In genomic region chr3:58466899-58467563, GRCh38 we compare ENCODE assay signal across 29 cellular contexts.
"Had no signal": no experiment of that assay in that cellular context is flagged by ENCODE, and none has a peak within 500 bp of the region (broad histone marks: within the 10 kb centered on the region; RNA-seq: fewer than 3 reads in every experiment).

No MANE protein-coding gene starts in this region.

- H3K36me3 Mint-ChIP-seq: activated naive CD4-positive, alpha-beta T cell treated with anti-CD3 and anti-CD28 coated beads, Interleukin-2, amount 50 U/mL, for 24 hours; activated naive CD8-positive, alpha-beta T cell treated with anti-CD3 and anti-CD28 coated beads, Interleukin-2, amount 10 ng/mL, durations not matched to agents 7 days and 5 days; brain had no signal

- H3K27ac ChIP-seq: KMS-11, VCaP had no signal

- H3K9ac ChIP-seq: KMS-11 had no signal

- H3K9me3 Mint-ChIP-seq: activated CD8-positive, alpha-beta T cell treated with anti-CD3 and anti-CD28 coated beads for 36 hours; activated naive CD4-positive, alpha-beta T cell treated with anti-CD3 and anti-CD28 coated beads, Interleukin-2, amount 50 U/mL, for 24 hours; activated naive CD8-positive, alpha-beta T cell treated with anti-CD3 and anti-CD28 coated beads, Interleukin-2, amount 10 ng/mL, durations not matched to agents 7 days and 5 days; activated T-cell treated with anti-CD3 and anti-CD28 coated beads, Interleukin-2, amount 50 U/mL, for 72 hours; activated T-helper 17 cell treated with anti-CD3 and anti-CD28 coated beads, Interleukin-2, amount 50 U/mL, for 72 hours; brain had no signal

- DNase-seq: activated CD4-positive, alpha-beta T cell treated with anti-CD3 and anti-CD28 coated beads for 1 hour; activated CD4-positive, alpha-beta T cell treated with anti-CD3 and anti-CD28 coated beads for 48 hours; activated CD4-positive, CD25-positive, alpha-beta regulatory T cell; activated CD8-positive, alpha-beta T cell treated with anti-CD3 and anti-CD28 coated beads for 36 hours; activated effector memory CD4-positive, alpha-beta T cell treated with anti-CD3 and anti-CD28 coated beads, Interleukin-2, amount 50 U/mL, for 16 hours; activated naive CD4-positive, alpha-beta T cell treated with Interleukin-2 at 50 U/mL for 16 hours; activated naive CD8-positive, alpha-beta T cell treated with anti-CD3 and anti-CD28 coated beads, Interleukin-2, amount 10 ng/mL, durations not matched to agents 7 days and 5 days; activated T-cell treated with anti-CD3 and anti-CD28 coated beads, Interleukin-2, amount 50 U/mL, for 1 hour; activated T-cell treated with anti-CD3 and anti-CD28 coated beads, Interleukin-2, amount 50 U/mL, for 72 hours; central memory CD4-positive, alpha-beta T cell; MM.1S; MV-4-11; NCI-H1092; NCI-H1436 treated with DMSO at 0.1 percent for 48 hours; NCI-H1694 treated with DMSO at 0.1 percent for 48 hours; NCI-H2029; NCI-H345; NCI-H524 treated with DMSO at 0.1 percent for 48 hours; PC-3; Right ventricle myocardium superior; SW 1271; T-helper 1 cell; T-helper 2 cell; T-helper 9 cell had no signal

- H3K4me1 Mint-ChIP-seq: activated T-helper 17 cell treated with anti-CD3 and anti-CD28 coated beads, Interleukin-2, amount 50 U/mL, for 72 hours had no signal

- H3K4me3 Mint-ChIP-seq: activated CD8-positive, alpha-beta T cell treated with anti-CD3 and anti-CD28 coated beads for 36 hours; activated naive CD4-positive, alpha-beta T cell treated with anti-CD3 and anti-CD28 coated beads, Interleukin-2, amount 50 U/mL, for 24 hours; activated naive CD8-positive, alpha-beta T cell treated with anti-CD3 and anti-CD28 coated beads, Interleukin-2, amount 10 ng/mL, durations not matched to agents 7 days and 5 days; activated T-cell treated with anti-CD3 and anti-CD28 coated beads, Interleukin-2, amount 50 U/mL, for 72 hours; activated T-helper 17 cell treated with anti-CD3 and anti-CD28 coated beads, Interleukin-2, amount 50 U/mL, for 72 hours; brain had no signal

- ATAC-seq: activated CD8-positive, alpha-beta T cell treated with anti-CD3 and anti-CD28 coated beads for 36 hours; activated T-cell treated with anti-CD3 and anti-CD28 coated beads, Interleukin-2, amount 50 U/mL, for 72 hours; activated T-helper 17 cell treated with anti-CD3 and anti-CD28 coated beads, Interleukin-2, amount 50 U/mL, for 72 hours; PC-3 had no signal

- H3K27me3 Mint-ChIP-seq: activated CD8-positive, alpha-beta T cell treated with anti-CD3 and anti-CD28 coated beads for 36 hours; activated naive CD4-positive, alpha-beta T cell treated with anti-CD3 and anti-CD28 coated beads, Interleukin-2, amount 50 U/mL, for 24 hours; activated T-helper 17 cell treated with anti-CD3 and anti-CD28 coated beads, Interleukin-2, amount 50 U/mL, for 72 hours had no signal

- H3K4me2 ChIP-seq: KMS-11 had no signal

- H3K27ac Mint-ChIP-seq: activated CD8-positive, alpha-beta T cell treated with anti-CD3 and anti-CD28 coated beads for 36 hours; activated naive CD4-positive, alpha-beta T cell treated with anti-CD3 and anti-CD28 coated beads, Interleukin-2, amount 50 U/mL, for 24 hours; activated naive CD8-positive, alpha-beta T cell treated with anti-CD3 and anti-CD28 coated beads, Interleukin-2, amount 10 ng/mL, durations not matched to agents 7 days and 5 days; activated T-cell treated with anti-CD3 and anti-CD28 coated beads, Interleukin-2, amount 50 U/mL, for 72 hours; activated T-helper 17 cell treated with anti-CD3 and anti-CD28 coated beads, Interleukin-2, amount 50 U/mL, for 72 hours; brain had no signal
